12 cellular contexts compared by ENCODE assay signal in the genomic region with DNA sequence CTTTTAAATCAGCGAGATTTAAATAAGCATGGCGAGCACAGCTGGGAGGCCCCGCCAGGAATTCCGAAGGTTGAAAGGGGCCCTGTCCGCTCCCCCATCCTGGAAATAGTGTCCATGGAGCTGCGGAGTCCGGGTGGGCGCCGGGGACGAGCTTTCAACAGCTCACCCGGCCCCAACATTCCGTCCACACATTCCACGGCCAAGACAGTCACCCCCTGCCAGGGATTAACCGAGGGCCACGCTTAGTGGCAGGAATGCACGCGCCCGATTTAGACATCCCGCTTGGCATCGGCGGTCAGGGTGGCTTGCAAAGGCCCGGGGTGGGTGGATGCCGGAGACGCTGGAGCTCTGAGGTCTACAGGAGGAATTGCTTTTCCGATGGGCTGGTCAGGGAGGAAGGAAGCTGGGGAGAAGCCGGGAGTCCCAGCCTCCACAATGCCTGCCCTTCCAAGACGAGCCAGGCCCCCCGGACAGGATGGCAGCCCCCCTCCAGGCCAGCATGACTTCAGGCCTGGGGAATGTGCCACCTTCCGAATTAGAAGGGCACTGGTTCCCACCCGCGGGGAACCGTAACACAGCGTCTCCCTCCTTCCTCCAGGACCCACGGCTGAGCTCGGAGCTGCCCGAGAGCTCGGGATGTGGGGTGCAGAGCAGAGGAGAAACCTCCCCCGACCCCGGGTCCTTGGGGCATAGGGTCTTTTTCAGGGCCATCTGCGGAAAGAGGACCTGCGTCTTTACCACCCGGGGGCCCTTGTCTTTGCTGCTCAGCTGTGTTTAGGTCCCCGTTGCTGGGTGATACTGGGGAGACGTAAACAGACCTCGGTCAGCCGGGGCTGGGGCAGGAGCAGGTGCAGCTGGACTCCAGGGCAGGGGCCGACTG. TPM values are rescaled to one million over a fixed set of nuclear protein-coding genes. Genes with fewer than 3 reads are reported as not detected.
DNase-seq lines count a peak whose midpoint lies in the region; ATAC-seq and TF ChIP-seq lines count a peak whose summit lies in the region.
"Had no signal": no experiment of that assay in that cellular context is flagged by ENCODE, and none has a peak within 500 bp of the region (broad histone marks: within the 10 kb centered on the region; RNA-seq: fewer than 3 reads in every experiment).

No MANE protein-coding gene starts in this region.

- H3K27me3 ChIP-seq in ascending aorta (no peaks in the 10 kb centered on the region), right atrium auricular region (no peaks in the 10 kb centered on the region)

- H3K27me3 Mint-ChIP-seq in CD14-positive monocyte (ENCODE audit: low read depth in 3 of 3) (peaks cover 7 to 26% (median 21%) of the 10 kb centered on the region in 3 donors), progenitor cell of endocrine pancreas (peaks cover 14% of the 10 kb centered on the region)

- DNase-seq in CD14-positive monocyte (ENCODE audit: low spot score) (peak; percentile 26), ascending aorta (ENCODE audit: low spot score in 2 of 2) (no peak), right atrium auricular region (ENCODE audit: low spot score) (peak; percentile 63), progenitor cell of endocrine pancreas (ENCODE audit: low spot score, unreplicated experiment) (no peak), NCI-H2227 (lab: John Stamatoyannopoulos, UW; ENCODE audit: unreplicated experiment) (no peak)
- no peak for DNase-seq in activated effector memory CD4-positive, alpha-beta T cell treated with anti-CD3 and anti-CD28 coated beads, Interleukin-2, amount 50 U/mL, for 16 hours
- DNase-seq: activated T-cell treated with anti-CD3 and anti-CD28 coated beads, Interleukin-2, amount 50 U/mL, for 72 hours; COR-L47; effector memory CD4-positive, alpha-beta T cell; midbrain had no signal

- TF ChIP-seq CTCF in CD14-positive monocyte (IDR thresholded peaks at IDR 0.05): no peak
- TF ChIP-seq CTCF in ascending aorta (IDR thresholded peaks at IDR 0.05): peak in 1 of 3 experiments; percentile 6
- peak in 1 of 2 donors; percentile 33 for TF ChIP-seq CTCF in right atrium auricular region (IDR thresholded peaks at IDR 0.05)
- peak; percentile 12 for TF ChIP-seq CTCF in progenitor cell of endocrine pancreas (IDR thresholded peaks at IDR 0.05; ENCODE audit: unreplicated experiment)

- intact Hi-C loops in CD14-positive monocyte (cut with micrococcal nuclease) (no loop called here), ascending aorta (cut with DNase I) (no loop called here)

- H3K36me3 ChIP-seq in ascending aorta (no peaks in the 10 kb centered on the region), right atrium auricular region (no peaks in the 10 kb centered on the region)

- H3K9me3 Mint-ChIP-seq in CD14-positive monocyte (peaks cover 11 to 30% (median 19%) of the 10 kb centered on the region in 7 donors), progenitor cell of endocrine pancreas (ENCODE audit: low read depth) (peaks cover 4% of the 10 kb centered on the region)

- H3K4me3 Mint-ChIP-seq in CD14-positive monocyte: peak overlapping the region; percentile 24 to 51
- H3K4me3 Mint-ChIP-seq in progenitor cell of endocrine pancreas (ENCODE audit: low read depth): no peak overlapping the region
- H3K4me3 Mint-ChIP-seq: activated T-cell treated with anti-CD3 and anti-CD28 coated beads, Interleukin-2, amount 50 U/mL, for 72 hours had no signal

- H3K36me3 Mint-ChIP-seq in CD14-positive monocyte: peaks cover 0 to 7% of the 10 kb centered on the region in 2 donors
- H3K36me3 Mint-ChIP-seq in progenitor cell of endocrine pancreas (ENCODE audit: insufficient read depth): peaks cover 7% of the 10 kb centered on the region

- H3K27ac ChIP-seq in ascending aorta (peak overlapping the region in 1 of 2 donors; percentile 4), right atrium auricular region (peak overlapping the region; percentile 71 to 86)

- H3K9me3 ChIP-seq in ascending aorta (no peaks in the 10 kb centered on the region), right atrium auricular region (no peaks in the 10 kb centered on the region)

- H3K4me1 ChIP-seq in ascending aorta: no peaks in the 10 kb centered on the region
- peaks cover 0 to 17% of the 10 kb centered on the region in 2 donors for H3K4me1 ChIP-seq in right atrium auricular region

- H3K4me1 Mint-ChIP-seq in CD14-positive monocyte: no peaks in the 10 kb centered on the region
- peaks cover 2% of the 10 kb centered on the region for H3K4me1 Mint-ChIP-seq in progenitor cell of endocrine pancreas (ENCODE audit: low read depth)

- ATAC-seq in GM19395 (IDR thresholded peaks at IDR 0.05; ENCODE audit: unreplicated experiment) (no peak), esophagus mucosa (no peak)
- ATAC-seq: activated T-cell treated with anti-CD3 and anti-CD28 coated beads, Interleukin-2, amount 50 U/mL, for 72 hours had no signal

- H3K4me3 ChIP-seq in ascending aorta (peak overlapping the region; percentile 35 to 51), right atrium auricular region (peak overlapping the region; percentile 27 to 36)

- H3K27ac Mint-ChIP-seq in CD14-positive monocyte (no peak overlapping the region), progenitor cell of endocrine pancreas (peak overlapping the region; percentile 24)
- H3K27ac Mint-ChIP-seq: activated T-cell treated with anti-CD3 and anti-CD28 coated beads, Interleukin-2, amount 50 U/mL, for 72 hours had no signal

RNA-seq across cellular contexts. Expression of a gene that starts 26.9 kb away (rescaled TPM):
- 1 to 10 TPM; 2.1 to 2.3 TPM for polyA plus RNA-seq in CD14-positive monocyte
- 43.4 TPM for total RNA-seq in ascending aorta
- total RNA-seq in right atrium auricular region: 10 to 100 TPM; 58.6 to 70.1 TPM
- total RNA-seq in progenitor cell of endocrine pancreas: 70.0 and 72.6 TPM in 2 replicates
- total RNA-seq in esophagus mucosa: 13.8 TPM

Comparison
In these comparisons a context has a peak if more than half of its experiments do, and no peak if none do; other contexts are left out.
1. DNase-seq: peak in CD14-positive monocyte (single experiment) and right atrium auricular region (single experiment); none in ascending aorta (0 of 2), progenitor cell of endocrine pancreas (single experiment), NCI-H2227 (single experiment) and activated effector memory CD4-positive, alpha-beta T cell treated with anti-CD3 and anti-CD28 coated beads, Interleukin-2, amount 50 U/mL, for 16 hours (single experiment).